Comparison of ENCODE assay signal across 28 cellular contexts in the genomic region with DNA sequence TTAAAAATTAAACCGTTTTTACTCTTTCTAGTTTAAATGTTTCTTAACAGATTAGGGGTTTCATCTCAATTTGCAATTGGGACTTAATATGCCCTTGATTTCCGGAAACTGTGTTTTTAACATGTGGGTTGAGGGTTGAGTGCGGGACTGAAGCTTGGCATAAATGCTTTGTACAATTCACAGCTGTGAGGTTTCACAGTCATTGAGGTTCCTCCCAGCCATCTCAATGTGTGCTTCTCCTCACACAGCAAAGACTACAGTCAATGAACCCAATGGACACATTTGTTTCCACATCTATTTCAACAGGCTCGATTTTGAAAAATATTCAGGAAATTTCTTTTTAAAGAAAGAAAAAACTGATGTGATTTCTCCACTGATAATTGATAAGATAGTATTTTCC.
"Had no signal": no experiment of that assay in that cellular context is flagged by ENCODE, and none has a peak within 500 bp of the region (broad histone marks: within the 10 kb centered on the region; RNA-seq: fewer than 3 reads in every experiment).

No MANE protein-coding gene starts in this region.

- DNase-seq: activated CD4-positive, alpha-beta memory T cell treated with anti-CD3 and anti-CD28 coated beads, Interleukin-2, amount 10 ng/mL, durations not matched to agents 7 days and 5 days; activated CD4-positive, alpha-beta T cell treated with anti-CD3 and anti-CD28 coated beads, Interleukin-2, amount 10 ng/mL, durations not matched to agents 24 days and 14 days; activated CD4-positive, CD25-positive, alpha-beta regulatory T cell treated with anti-CD3 and anti-CD28 coated beads, Interleukin-2, amount 50 U/mL, for 72 hours; activated CD8-positive, alpha-beta memory T cell treated with anti-CD3 and anti-CD28 coated beads, Interleukin-2, amount 50 U/mL, for 48 hours; activated gamma-delta T cell treated with Interleukin-2 at 50 U/mL for 16 hours; activated naive CD8-positive, alpha-beta T cell treated with anti-CD3 and anti-CD28 coated beads, Interleukin-2, amount 50 U/mL, for 24 hours; activated T-cell treated with anti-CD3 and anti-CD28 coated beads, Interleukin-2, amount 50 U/mL, for 24 hours; anterior cingulate cortex; body of pancreas; cerebellar nuclear complex; dorsolateral prefrontal cortex; effector memory CD4-positive, alpha-beta T cell; erythroblast; gastrocnemius medialis; glutamatergic neuron; naive thymus-derived CD8-positive, alpha-beta T cell; posterior cingulate gyrus; right lobe of liver; stimulated activated CD4-positive, alpha-beta T cell treated with anti-CD3 and anti-CD28 coated beads, Interleukin-12 subunit alpha, Interleukin-12 subunit beta, amount 100 ng/mL, for 4 hours; stimulated activated CD4-positive, alpha-beta T cell treated with anti-CD3 and anti-CD28 coated beads, Interleukin-4, amount 100 ng/mL, for 1 hour; SW 1271; T-helper 9 cell; upper lobe of left lung had no signal

- H3K36me3 ChIP-seq: gastrocnemius medialis, right lobe of liver, upper lobe of left lung, vagina had no signal

- H3K9me3 ChIP-seq: body of pancreas, gastrocnemius medialis, right lobe of liver, upper lobe of left lung, vagina had no signal

- H3K27me3 Mint-ChIP-seq: activated CD4-positive, alpha-beta T cell treated with anti-CD3 and anti-CD28 coated beads, Interleukin-2, amount 10 ng/mL, durations not matched to agents 24 days and 14 days had no signal

- ATAC-seq: activated naive CD8-positive, alpha-beta T cell treated with anti-CD3 and anti-CD28 coated beads, Interleukin-2, amount 50 U/mL, for 24 hours; body of pancreas; gastrocnemius medialis; naive thymus-derived CD8-positive, alpha-beta T cell; right lobe of liver had no signal

- H3K4me1 Mint-ChIP-seq: activated CD4-positive, alpha-beta memory T cell treated with anti-CD3 and anti-CD28 coated beads, Interleukin-2, amount 10 ng/mL, durations not matched to agents 7 days and 5 days; activated CD4-positive, alpha-beta T cell treated with anti-CD3 and anti-CD28 coated beads, Interleukin-2, amount 10 ng/mL, durations not matched to agents 24 days and 14 days; activated naive CD4-positive, alpha-beta T cell treated with anti-CD3 and anti-CD28 coated beads, Interleukin-2, amount 50 U/mL, for 24 hours; activated naive CD8-positive, alpha-beta T cell treated with anti-CD3 and anti-CD28 coated beads, Interleukin-2, amount 50 U/mL, for 24 hours; naive thymus-derived CD8-positive, alpha-beta T cell had no signal

- H3K27me3 ChIP-seq: body of pancreas, gastrocnemius medialis, right lobe of liver, upper lobe of left lung, vagina had no signal

- H3K4me1 ChIP-seq: body of pancreas, gastrocnemius medialis, right lobe of liver, upper lobe of left lung had no signal

- H3K27ac ChIP-seq: body of pancreas, dorsolateral prefrontal cortex, gastrocnemius medialis, right lobe of liver, upper lobe of left lung, vagina had no signal

- H3K4me3 ChIP-seq: body of pancreas, dorsolateral prefrontal cortex, gastrocnemius medialis, right lobe of liver, skin epidermis, upper lobe of left lung, vagina had no signal

- H3K27ac Mint-ChIP-seq: activated CD4-positive, alpha-beta memory T cell treated with anti-CD3 and anti-CD28 coated beads, Interleukin-2, amount 10 ng/mL, durations not matched to agents 7 days and 5 days; activated CD4-positive, alpha-beta T cell treated with anti-CD3 and anti-CD28 coated beads, Interleukin-2, amount 10 ng/mL, durations not matched to agents 24 days and 14 days; activated naive CD8-positive, alpha-beta T cell treated with anti-CD3 and anti-CD28 coated beads, Interleukin-2, amount 50 U/mL, for 24 hours; activated T-cell treated with anti-CD3 and anti-CD28 coated beads, Interleukin-2, amount 50 U/mL, for 24 hours; stimulated activated naive CD8-positive, alpha-beta T cell treated with anti-CD3 and anti-CD28 coated beads, Interleukin-15, Interleukin-2, amounts not matched to agents 100 ng/mL and 50 ng/mL, for 24 hours; T-helper 1 cell treated with Interleukin-12 subunit alpha and Interleukin-12 subunit beta and Interleukin-4 antibody, amounts not matched to agents 30 μg/mL and 1 μg/mL, for 36 hours had no signal

- H3K4me3 Mint-ChIP-seq: activated CD4-positive, alpha-beta memory T cell treated with anti-CD3 and anti-CD28 coated beads, Interleukin-2, amount 10 ng/mL, durations not matched to agents 7 days and 5 days; activated CD4-positive, alpha-beta T cell treated with anti-CD3 and anti-CD28 coated beads, Interleukin-2, amount 10 ng/mL, durations not matched to agents 24 days and 14 days; activated naive CD4-positive, alpha-beta T cell treated with anti-CD3 and anti-CD28 coated beads, Interleukin-2, amount 50 U/mL, for 24 hours; activated naive CD8-positive, alpha-beta T cell treated with anti-CD3 and anti-CD28 coated beads, Interleukin-2, amount 50 U/mL, for 24 hours; activated T-cell treated with anti-CD3 and anti-CD28 coated beads, Interleukin-2, amount 50 U/mL, for 24 hours; naive thymus-derived CD8-positive, alpha-beta T cell; stimulated activated naive CD8-positive, alpha-beta T cell treated with anti-CD3 and anti-CD28 coated beads, Interleukin-15, Interleukin-2, amounts not matched to agents 100 ng/mL and 50 ng/mL, for 24 hours; T-helper 1 cell treated with Interleukin-12 subunit alpha and Interleukin-12 subunit beta and Interleukin-4 antibody, amounts not matched to agents 30 μg/mL and 1 μg/mL, for 36 hours had no signal
